In the genomic region with DNA sequence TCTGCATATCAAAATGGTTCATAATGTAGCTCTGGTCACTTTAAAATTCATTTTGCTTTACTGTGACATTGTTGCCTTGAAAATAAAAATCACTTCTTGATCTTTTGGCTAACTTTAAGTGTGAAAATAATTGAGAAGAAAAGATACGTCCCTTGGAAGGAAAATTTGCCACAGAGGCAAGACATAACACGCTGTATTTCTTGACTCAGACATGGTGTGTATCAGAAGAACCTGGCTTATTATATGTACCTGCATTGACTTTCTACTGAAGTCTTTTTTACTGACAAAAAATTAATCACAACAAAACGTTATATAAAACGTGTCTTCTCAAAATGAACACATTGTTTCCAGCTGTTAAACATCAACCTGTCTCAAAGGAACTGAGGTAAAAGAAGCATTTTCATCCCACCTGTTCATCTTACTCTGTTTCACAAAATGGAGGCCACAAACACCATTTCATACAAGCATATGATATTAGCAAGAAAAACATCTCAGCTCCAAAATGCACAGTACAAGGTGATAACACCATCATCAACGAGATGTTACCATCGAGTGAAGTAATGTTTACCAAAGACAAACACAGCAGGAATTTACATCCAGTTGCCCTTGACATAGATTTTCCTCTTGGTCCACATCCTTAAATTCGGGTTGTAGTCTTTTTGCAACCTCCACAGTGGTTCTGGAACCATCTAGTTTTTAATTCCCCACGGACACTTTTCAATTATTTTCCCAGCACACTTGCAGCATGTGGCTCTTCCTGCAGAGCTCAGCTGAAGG, we compare ENCODE assay signal across 3 cellular contexts.
TF ChIP-seq lines count a peak whose summit lies in the region.

No MANE protein-coding gene starts in this region.

TF ChIP-seq in liver, 16 proteins besides CTCF, POLR2A, EP300 and RAD21:
- TF ChIP-seq YY1 (IDR thresholded peaks at IDR 0.05) (peak; percentile 46), RXRA (IDR thresholded peaks at IDR 0.05) (no peak)

TF ChIP-seq in HepG2, 621 proteins besides CTCF, POLR2A, EP300 and RAD21:
- no peak for TF ChIP-seq ZMYM4 (CRISPR knock-in tag; IDR thresholded peaks at IDR 0.05)
- no peak for TF ChIP-seq NFATC3 (CRISPR knock-in tag; IDR thresholded peaks at IDR 0.05)
- TF ChIP-seq KDM6A (CRISPR knock-in tag; IDR thresholded peaks at IDR 0.05; ENCODE audit: low read depth), result no peak
- TF ChIP-seq SP4 (CRISPR knock-in tag; IDR thresholded peaks at IDR 0.05), result no peak
- no peak for TF ChIP-seq NR2C2 (CRISPR knock-in tag; IDR thresholded peaks at IDR 0.05; ENCODE audit: borderline replicate concordance)
- TF ChIP-seq MTA3 (CRISPR knock-in tag; IDR thresholded peaks at IDR 0.05), result no peak
TF ChIP-seq in HepG2: peak in this region for 0.

TF ChIP-seq in GM12891, 5 proteins besides CTCF, POLR2A, EP300 and RAD21:
- TF ChIP-seq POU2F2 (IDR thresholded peaks at IDR 0.05; ENCODE audit: low read depth, low read length) (no peak), POLR2AphosphoS5 (IDR thresholded peaks at IDR 0.05; ENCODE audit: low read depth, low read length) (no peak), SPI1 (IDR thresholded peaks at IDR 0.05; ENCODE audit: low read depth, low read length) (no peak), PAX5 (IDR thresholded peaks at IDR 0.05; ENCODE audit: insufficient read depth, low read length, severe bottlenecking) (no peak), TAF1 (IDR thresholded peaks at IDR 0.05; ENCODE audit: low read depth, low read length) (no peak)
TF ChIP-seq in GM12891: peak in this region for 0.
